16 cellular contexts compared by ENCODE assay signal in the genomic region with DNA sequence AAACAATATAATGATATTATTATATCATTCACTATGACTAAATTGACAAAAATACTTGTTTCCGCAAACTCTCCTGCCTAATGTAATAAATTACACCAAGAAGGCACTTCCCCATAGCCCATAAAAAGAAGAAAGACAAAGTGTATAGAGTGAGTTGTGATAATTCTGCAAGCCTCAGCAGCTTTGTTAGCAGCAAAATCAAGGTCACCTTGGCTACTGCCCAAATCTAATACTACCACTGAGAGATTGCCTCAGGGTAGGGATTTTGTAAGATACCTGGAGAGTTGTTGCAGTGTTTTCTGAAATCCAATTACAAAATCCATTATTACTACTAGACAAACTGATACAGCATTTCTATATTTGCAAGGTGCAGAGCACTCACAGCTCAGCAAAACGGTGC.
"Had no signal": no experiment of that assay in that cellular context is flagged by ENCODE, and none has a peak within 500 bp of the region (broad histone marks: within the 10 kb centered on the region; RNA-seq: fewer than 3 reads in every experiment).

No MANE protein-coding gene starts in this region.

- H3K27me3 ChIP-seq: ascending aorta, breast epithelium, gastrocnemius medialis, heart left ventricle, neural progenitor cell, ovary had no signal

- H3K27ac ChIP-seq: ascending aorta, breast epithelium, gastrocnemius medialis, heart left ventricle, neural progenitor cell, ovary had no signal

- H3K9me3 ChIP-seq: ascending aorta, breast epithelium, gastrocnemius medialis, heart left ventricle, ovary had no signal

- H3K9ac ChIP-seq: neural progenitor cell had no signal

- ATAC-seq: activated naive CD8-positive, alpha-beta T cell treated with anti-CD3 and anti-CD28 coated beads, Interleukin-2, amount 50 U/mL, for 24 hours; activated T-helper 17 cell treated with anti-CD3 and anti-CD28 coated beads, Interleukin-2, amount 50 U/mL, for 72 hours; effector memory CD8-positive, alpha-beta T cell; gastrocnemius medialis; heart left ventricle; stimulated activated naive CD8-positive, alpha-beta T cell treated with anti-CD3 and anti-CD28 coated beads, Interleukin-15, amount 100 ng/mL, for 72 hours had no signal

- DNase-seq: activated CD4-positive, CD25-positive, alpha-beta regulatory T cell treated with anti-CD3 and anti-CD28 coated beads, Interleukin-2, amount 50 U/mL, for 72 hours; activated naive CD4-positive, alpha-beta T cell treated with anti-CD3 and anti-CD28 coated beads for 36 hours; activated naive CD8-positive, alpha-beta T cell treated with anti-CD3 and anti-CD28 coated beads, Interleukin-2, amount 50 U/mL, for 24 hours; activated T-cell treated with anti-CD3 and anti-CD28 coated beads for 4 hours; effector memory CD8-positive, alpha-beta T cell; gastrocnemius medialis; heart left ventricle; immature natural killer cell; naive B cell; ovary; stimulated activated CD4-positive, alpha-beta T cell treated with anti-CD3 and anti-CD28 coated beads, Interleukin-1b, Interleukin-23, amount 100 ng/mL, for 48 hours; stimulated activated naive CD8-positive, alpha-beta T cell treated with anti-CD3 and anti-CD28 coated beads, Interleukin-15, amount 100 ng/mL, for 72 hours had no signal

- H2AFZ ChIP-seq: neural progenitor cell had no signal

- H3K4me1 ChIP-seq: ascending aorta, breast epithelium, gastrocnemius medialis, neural progenitor cell had no signal

- H3K4me3 ChIP-seq: ascending aorta, breast epithelium, gastrocnemius medialis, heart left ventricle, neural progenitor cell, ovary had no signal

- H3K36me3 ChIP-seq: ascending aorta, breast epithelium, gastrocnemius medialis, heart left ventricle, neural progenitor cell, ovary had no signal

- H3K4me2 ChIP-seq: neural progenitor cell had no signal
